1 cellular context compared by ENCODE assay signal in the genomic region with DNA sequence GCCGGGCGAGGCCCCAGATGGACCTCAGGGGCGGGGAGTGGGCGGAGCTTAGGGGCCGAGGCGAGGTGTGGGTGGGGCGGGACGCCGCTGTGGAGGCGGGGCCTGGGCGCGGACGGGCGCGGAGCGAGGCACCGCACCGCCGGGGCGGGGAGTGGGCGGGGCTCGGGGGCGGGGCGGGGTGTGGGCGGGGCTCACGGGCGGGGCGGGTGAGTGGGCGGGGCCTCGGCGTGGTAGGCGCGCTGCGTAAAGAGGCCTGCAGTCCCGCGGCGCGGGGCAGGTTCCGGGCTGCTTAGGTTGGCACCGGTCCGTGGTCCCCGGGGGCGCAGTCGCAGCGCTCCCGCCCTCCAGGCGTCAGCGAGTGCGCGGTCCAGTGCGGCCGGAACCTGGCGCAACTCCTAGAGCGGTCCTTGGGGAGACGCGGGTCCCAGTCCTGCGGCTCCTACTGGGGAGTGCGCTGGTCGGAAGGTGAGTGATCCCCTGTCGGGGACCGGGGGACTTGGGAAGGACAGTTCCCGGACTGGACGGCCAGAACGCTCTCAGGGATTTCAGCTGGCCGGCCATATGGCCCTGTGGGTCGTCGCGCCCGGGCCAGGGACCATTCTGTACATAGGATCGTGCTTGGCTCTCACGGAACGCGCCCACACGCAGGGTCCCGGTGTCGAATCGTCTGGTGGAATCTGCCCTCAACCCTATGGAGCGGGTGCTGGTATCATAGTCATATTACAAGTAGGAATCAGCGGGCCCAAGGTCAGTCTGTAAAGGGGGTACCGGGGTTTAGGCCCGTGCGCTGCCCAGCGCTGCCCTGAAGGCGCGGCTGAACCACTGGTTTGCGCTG.
A peak's percentile ranks its signal among the peaks of the same experiment; 100 is the strongest.
TF ChIP-seq lines count a peak whose summit lies in the region.

Gene NQO2, plus strand, starts transcription at position 274 of the 835 bp plus-strand sequence. CDS start 6,659 bp downstream, outside the sequence.

TF ChIP-seq in GM12878, 131 proteins besides CTCF, POLR2A, EP300 and RAD21 (continued from another document):
- no peak for TF ChIP-seq ZNF687 (IDR thresholded peaks at IDR 0.05)
- no peak for TF ChIP-seq PAX8 (IDR thresholded peaks at IDR 0.05)
- peak; percentile 54; the same call in 1 of the 2 replicates for TF ChIP-seq POLR2AphosphoS5 (IDR thresholded peaks at IDR 0.05; ENCODE audit: low read length)
- peak in 1 of 2 experiments; percentile 41; a peak in 2 of 4 replicates for TF ChIP-seq BHLHE40 (IDR thresholded peaks at IDR 0.05; ENCODE audit: borderline replicate concordance in 1 of 2, low read depth in 2 of 2, low read length in 1 of 2)
- no peak for TF ChIP-seq FOXM1 (IDR thresholded peaks at IDR 0.05; ENCODE audit: low read depth, low read length)
- TF ChIP-seq FOXK2 (IDR thresholded peaks at IDR 0.05) = no peak
- 0 out of 2 replicates have a peak, but pooled peaks have one; percentile 31 for TF ChIP-seq NR2F1 (conservative IDR thresholded peaks at IDR 0.05)
- peak; percentile 29; the same call in 1 of the 2 replicates for TF ChIP-seq RB1 (IDR thresholded peaks at IDR 0.05; ENCODE audit: borderline replicate concordance)
- TF ChIP-seq TCF12 (IDR thresholded peaks at IDR 0.05; ENCODE audit: low read depth, low read length) = peak; percentile 60; the same call in 1 of the 2 replicates
- TF ChIP-seq ZBTB4 (CRISPR knock-in tag; IDR thresholded peaks at IDR 0.05) = no peak
- TF ChIP-seq NBN (IDR thresholded peaks at IDR 0.05) = no peak
- peak; percentile 56; the same call in 1 of the 2 replicates for TF ChIP-seq NKRF (conservative IDR thresholded peaks at IDR 0.05)
- TF ChIP-seq PAX5 (IDR thresholded peaks at IDR 0.05; ENCODE audit: borderline replicate concordance, low read depth, low read length) = peak; percentile 29; the same call in 1 of the 2 replicates
- peak; percentile 62 for TF ChIP-seq GATAD2B (conservative IDR thresholded peaks at IDR 0.05; ENCODE audit: low read depth)
- TF ChIP-seq SRF (IDR thresholded peaks at IDR 0.05; ENCODE audit: low read depth in 2 of 2, low read length in 2 of 2) = no peak
